ENCODE assay signal across 15 cellular contexts in the genomic region with DNA sequence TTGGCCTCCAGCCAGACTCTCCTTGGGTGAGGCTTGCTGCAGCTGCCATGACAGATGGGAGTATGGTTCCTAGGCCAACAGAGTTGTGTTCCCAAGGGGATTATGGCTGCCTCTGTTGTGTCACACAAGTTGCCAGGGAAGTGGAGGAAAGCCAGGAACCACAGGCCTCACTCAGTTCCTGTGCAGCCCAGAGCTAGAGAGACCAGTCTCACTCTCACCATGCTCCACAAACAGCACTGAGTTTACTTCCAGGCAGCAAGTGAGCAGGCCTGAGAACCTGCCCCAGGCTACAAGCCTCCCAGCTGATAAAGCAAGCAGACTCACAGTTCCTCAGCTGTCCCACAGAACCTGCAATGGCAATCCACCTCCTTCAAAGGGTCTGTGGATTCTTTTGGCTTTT.
DNase-seq lines count a peak whose midpoint lies in the region; ATAC-seq, FAIRE-seq and TF ChIP-seq lines count a peak whose summit lies in the region.
"Had no signal": no experiment of that assay in that cellular context is flagged by ENCODE, and none has a peak within 500 bp of the region (broad histone marks: within the 10 kb centered on the region; RNA-seq: fewer than 3 reads in every experiment).

No MANE protein-coding gene starts in this region.

- H3K79me2 ChIP-seq in fibroblast of lung (ENCODE audit: control insufficient read depth, insufficient read depth, low read length) (no peaks in the 10 kb centered on the region), HepG2 (ENCODE audit: insufficient read depth, low read length) (no peaks in the 10 kb centered on the region)

- no peak for TF ChIP-seq RAD21 in HepG2 (CRISPR knock-in tag; IDR thresholded peaks at IDR 0.05)

- H2AFZ ChIP-seq in fibroblast of lung (ENCODE audit: low read length): no peak overlapping the region
- H2AFZ ChIP-seq in HepG2 (ENCODE audit: low read length): no peak overlapping the region

- H3K27me3 ChIP-seq in fibroblast of lung (ENCODE audit: control insufficient read depth, insufficient read depth, low read length) (no peaks in the 10 kb centered on the region), HepG2 (ENCODE audit: control insufficient read depth in 1 of 2, insufficient read depth in 2 of 2, low read length in 2 of 2) (no peaks in the 10 kb centered on the region)
- H3K27me3 ChIP-seq: tibial artery had no signal

- peak; percentile 58 for DNase-seq in NCI-H82 (lab: John Stamatoyannopoulos, UW)
- no peak for DNase-seq in NCI-H82 treated with DMSO at 0.1 percent for 48 hours (lab: John Stamatoyannopoulos, UW; ENCODE audit: unreplicated experiment)
- DNase-seq in NCI-H524 (lab: John Stamatoyannopoulos, UW): peak; percentile 94 to 97
- DNase-seq in fibroblast of lung (ENCODE audit: low read depth in 2 of 2): peak; percentile 30 to 71
- DNase-seq in HepG2 (ENCODE audit: low spot score): no peak
- DNase-seq in cerebellar nuclear complex (lab: John Stamatoyannopoulos, UW): no peak
- DNase-seq: 8988T; activated naive CD4-positive, alpha-beta T cell treated with anti-CD3 and anti-CD28 coated beads, Interleukin-2, amount 10 ng/mL, durations not matched to agents 7 days and 5 days; dermis blood vessel endothelial cell; H7; KG1; NCI-H2227 treated with DMSO at 0.1 percent for 48 hours; tibial artery had no signal

- H4K20me1 ChIP-seq in fibroblast of lung (ENCODE audit: control insufficient read depth, extremely low read depth, insufficient read depth, low read length) (no peaks in the 10 kb centered on the region), HepG2 (ENCODE audit: insufficient read depth, low read length) (no peaks in the 10 kb centered on the region)

- TF ChIP-seq EP300 in HepG2 (IDR thresholded peaks at IDR 0.05; ENCODE audit: low read depth in 2 of 2, low read length in 2 of 2) (no peak), HepG2 (CRISPR knock-in tag; IDR thresholded peaks at IDR 0.05; ENCODE audit: borderline replicate concordance) (no peak)

- ATAC-seq in HepG2: no peak
- no peak for ATAC-seq in HG03159 (IDR thresholded peaks at IDR 0.05; ENCODE audit: unreplicated experiment)
- no peak for ATAC-seq in HG02852 (IDR thresholded peaks at IDR 0.05; ENCODE audit: unreplicated experiment)

- intact Hi-C loops in HepG2 (cut with micrococcal nuclease; ENCODE audit: unreplicated experiment): no loop called here

- no peak for FAIRE-seq in HepG2 (lab: Jason Lieb, UNC)

- POLR2A ChIA-PET in HepG2 (lab: Yijun Ruan, JAX): no interaction called here

- TF ChIP-seq CTCF in fibroblast of lung (conservative IDR thresholded peaks at IDR 0.05 in 1 of 2, IDR thresholded peaks at IDR 0.05 in 1 of 2; ENCODE audit: low read depth in 1 of 2, low read length in 2 of 2): no peak
- no peak for TF ChIP-seq CTCF in HepG2 (CRISPR knock-in tag; IDR thresholded peaks at IDR 0.05)

- TF ChIP-seq POLR2A in HepG2 (IDR thresholded peaks at IDR 0.05; ENCODE audit: insufficient read depth in 1 of 2, low read depth in 2 of 2, low read length in 2 of 2): no peak

- no TSS peak for BruUV-seq in HepG2 (replicated peaks; lab: Mats Ljungman, UMichigan)

- in situ Hi-C loops in HepG2 (cut with HindIII; ENCODE audit: extremely low pct_ligation_motif_present, low pct_unique_long_range_greater_than_20kb): no loop called here

- H3K27ac ChIP-seq in fibroblast of lung (ENCODE audit: insufficient read depth, low read length) (no peak overlapping the region), HepG2 (ENCODE audit: extremely low read length, insufficient read depth, low read length) (no peak overlapping the region)
- H3K27ac ChIP-seq: tibial artery had no signal

- H3K4me2 ChIP-seq in fibroblast of lung (ENCODE audit: extremely low read depth, insufficient read depth, low read length) (no peak overlapping the region), HepG2 (ENCODE audit: low read depth, low read length) (no peak overlapping the region)

- no peaks in the 10 kb centered on the region for H3K4me1 ChIP-seq in fibroblast of lung (ENCODE audit: control insufficient read depth, extremely low read depth, insufficient read depth, low read length)
- no peaks in the 10 kb centered on the region for H3K4me1 ChIP-seq in HepG2 (ENCODE audit: insufficient read depth, low read length)
- H3K4me1 ChIP-seq: tibial artery had no signal

- CTCF ChIA-PET in HepG2 (lab: Yijun Ruan, JAX; ENCODE audit: low intra/inter-chr PET ratio, low total read pairs): no interaction called here

- no peaks in the 10 kb centered on the region for H3K36me3 ChIP-seq in fibroblast of lung (ENCODE audit: control insufficient read depth, insufficient read depth, low read length)
- no peaks in the 10 kb centered on the region for H3K36me3 ChIP-seq in HepG2 (replicated peaks in 1 of 2; ENCODE audit: control insufficient read depth in 1 of 2, insufficient read depth in 2 of 2, low read length in 2 of 2)
- H3K36me3 ChIP-seq: tibial artery had no signal

- H3K9me3 ChIP-seq in fibroblast of lung (ENCODE audit: control insufficient read depth, insufficient read depth, low read depth, low read length): no peaks in the 10 kb centered on the region
- H3K9me3 ChIP-seq in HepG2 (ENCODE audit: low read length): no peaks in the 10 kb centered on the region
- H3K9me3 ChIP-seq: tibial artery had no signal

- H3K4me3 ChIP-seq in fibroblast of lung (replicated peaks in 1 of 4; ENCODE audit: control extremely low read depth in 1 of 4, insufficient read depth in 1 of 4, low read depth in 3 of 4, low read length in 4 of 4): no peak overlapping the region
- H3K4me3 ChIP-seq in HepG2 (replicated peaks in 1 of 3; ENCODE audit: insufficient read depth in 1 of 3, low read depth in 2 of 3, low read length in 3 of 3): no peak overlapping the region
- H3K4me3 ChIP-seq: tibial artery had no signal

- H3K9ac ChIP-seq in fibroblast of lung (ENCODE audit: insufficient read depth, low read length) (no peak overlapping the region), HepG2 (ENCODE audit: insufficient read depth, low read depth, low read length) (no peak overlapping the region)

TF ChIP-seq in HepG2, 621 proteins besides CTCF, POLR2A, EP300 and RAD21:
- TF ChIP-seq TARDBP (CRISPR knock-in tag; IDR thresholded peaks at IDR 0.05) (no peak), POGZ (CRISPR knock-in tag; IDR thresholded peaks at IDR 0.05) (no peak), HIVEP1 (CRISPR knock-in tag; IDR thresholded peaks at IDR 0.05) (no peak), KAT8 (CRISPR knock-in tag; IDR thresholded peaks at IDR 0.05) (no peak), KLF6 (CRISPR knock-in tag; IDR thresholded peaks at IDR 0.05) (no peak), NFYC (CRISPR knock-in tag; IDR thresholded peaks at IDR 0.05) (no peak), FOSL1 (CRISPR knock-in tag; IDR thresholded peaks at IDR 0.05; ENCODE audit: borderline replicate concordance) (no peak), ZNF207 (IDR thresholded peaks at IDR 0.05; ENCODE audit: borderline replicate concordance) (no peak), ZNF607 (CRISPR knock-in tag; IDR thresholded peaks at IDR 0.05; ENCODE audit: borderline replicate concordance) (no peak), ZNF136 (CRISPR knock-in tag; IDR thresholded peaks at IDR 0.05; ENCODE audit: low read depth) (no peak), TEAD3 (CRISPR knock-in tag; optimal IDR thresholded peaks at IDR 0.05; ENCODE audit: borderline replicate concordance) (no peak), TCF7L2 (IDR thresholded peaks at IDR 0.05; ENCODE audit: low read depth, low read length) (no peak), ZBTB3 (CRISPR knock-in tag; IDR thresholded peaks at IDR 0.05; ENCODE audit: borderline replicate concordance, low read depth) (no peak), FOXO1 (CRISPR knock-in tag; IDR thresholded peaks at IDR 0.05) (no peak), CHD2 (IDR thresholded peaks at IDR 0.05; ENCODE audit: low read depth, low read length) (no peak)
- TF ChIP-seq, protein P1, sequence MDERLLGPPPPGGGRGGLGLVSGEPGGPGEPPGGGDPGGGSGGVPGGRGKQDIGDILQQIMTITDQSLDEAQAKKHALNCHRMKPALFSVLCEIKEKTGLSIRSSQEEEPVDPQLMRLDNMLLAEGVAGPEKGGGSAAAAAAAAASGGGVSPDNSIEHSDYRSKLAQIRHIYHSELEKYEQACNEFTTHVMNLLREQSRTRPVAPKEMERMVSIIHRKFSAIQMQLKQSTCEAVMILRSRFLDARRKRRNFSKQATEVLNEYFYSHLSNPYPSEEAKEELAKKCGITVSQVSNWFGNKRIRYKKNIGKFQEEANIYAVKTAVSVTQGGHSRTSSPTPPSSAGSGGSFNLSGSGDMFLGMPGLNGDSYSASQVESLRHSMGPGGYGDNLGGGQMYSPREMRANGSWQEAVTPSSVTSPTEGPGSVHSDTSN (CRISPR knock-in tag; IDR thresholded peaks at IDR 0.05): no peak
- TF ChIP-seq, protein P2, sequence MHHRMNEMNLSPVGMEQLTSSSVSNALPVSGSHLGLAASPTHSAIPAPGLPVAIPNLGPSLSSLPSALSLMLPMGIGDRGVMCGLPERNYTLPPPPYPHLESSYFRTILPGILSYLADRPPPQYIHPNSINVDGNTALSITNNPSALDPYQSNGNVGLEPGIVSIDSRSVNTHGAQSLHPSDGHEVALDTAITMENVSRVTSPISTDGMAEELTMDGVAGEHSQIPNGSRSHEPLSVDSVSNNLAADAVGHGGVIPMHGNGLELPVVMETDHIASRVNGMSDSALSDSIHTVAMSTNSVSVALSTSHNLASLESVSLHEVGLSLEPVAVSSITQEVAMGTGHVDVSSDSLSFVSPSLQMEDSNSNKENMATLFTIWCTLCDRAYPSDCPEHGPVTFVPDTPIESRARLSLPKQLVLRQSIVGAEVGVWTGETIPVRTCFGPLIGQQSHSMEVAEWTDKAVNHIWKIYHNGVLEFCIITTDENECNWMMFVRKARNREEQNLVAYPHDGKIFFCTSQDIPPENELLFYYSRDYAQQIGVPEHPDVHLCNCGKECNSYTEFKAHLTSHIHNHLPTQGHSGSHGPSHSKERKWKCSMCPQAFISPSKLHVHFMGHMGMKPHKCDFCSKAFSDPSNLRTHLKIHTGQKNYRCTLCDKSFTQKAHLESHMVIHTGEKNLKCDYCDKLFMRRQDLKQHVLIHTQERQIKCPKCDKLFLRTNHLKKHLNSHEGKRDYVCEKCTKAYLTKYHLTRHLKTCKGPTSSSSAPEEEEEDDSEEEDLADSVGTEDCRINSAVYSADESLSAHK (CRISPR knock-in tag; IDR thresholded peaks at IDR 0.05; ENCODE audit: borderline replicate concordance): no peak
- TF ChIP-seq, protein P3, sequence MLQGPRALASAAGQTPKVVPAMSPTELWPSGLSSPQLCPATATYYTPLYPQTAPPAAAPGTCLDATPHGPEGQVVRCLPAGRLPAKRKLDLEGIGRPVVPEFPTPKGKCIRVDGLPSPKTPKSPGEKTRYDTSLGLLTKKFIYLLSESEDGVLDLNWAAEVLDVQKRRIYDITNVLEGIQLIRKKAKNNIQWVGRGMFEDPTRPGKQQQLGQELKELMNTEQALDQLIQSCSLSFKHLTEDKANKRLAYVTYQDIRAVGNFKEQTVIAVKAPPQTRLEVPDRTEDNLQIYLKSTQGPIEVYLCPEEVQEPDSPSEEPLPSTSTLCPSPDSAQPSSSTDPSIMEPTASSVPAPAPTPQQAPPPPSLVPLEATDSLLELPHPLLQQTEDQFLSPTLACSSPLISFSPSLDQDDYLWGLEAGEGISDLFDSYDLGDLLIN (CRISPR knock-in tag; IDR thresholded peaks at IDR 0.05; ENCODE audit: borderline replicate concordance): no peak

Comparison
In these comparisons a context has a peak if more than half of its experiments do, and no peak if none do; other contexts are left out.
1. DNase-seq: peak in NCI-H82 (single experiment), NCI-H524 (2 of 2) and fibroblast of lung (2 of 2); none in NCI-H82 treated with DMSO at 0.1 percent for 48 hours (single experiment), HepG2 (single experiment) and cerebellar nuclear complex (0 of 2).